In genomic region chr5:134567651-134568338, GRCh38 we compare ENCODE assay signal across 9 cellular contexts. TPM values are rescaled to one million over a fixed set of nuclear protein-coding genes. Genes with fewer than 3 reads are reported as not detected.
DNase-seq lines count a peak whose midpoint lies in the region; ATAC-seq lines count a peak whose summit lies in the region.
"Had no signal": no experiment of that assay in that cellular context is flagged by ENCODE, and none has a peak within 500 bp of the region (broad histone marks: within the 10 kb centered on the region; RNA-seq: fewer than 3 reads in every experiment).

No MANE protein-coding gene starts in this region.

- no peaks in the 10 kb centered on the region for H3K9me3 Mint-ChIP-seq in activated T-helper 2 cell treated with anti-CD3 and anti-CD28 coated beads, Interferon-gamma antibody, Interleukin-2, Interleukin-4, amounts not matched to agents 10 μg/mL and 5 μg/mL and 100 μg/mL, durations not matched to agents 14 hours and 24 hours and 36 hours
- no peaks in the 10 kb centered on the region for H3K9me3 Mint-ChIP-seq in stimulated activated naive B cell treated with anti-CD40 and anti-IgM and Interleukin-4, amounts not matched to agents 10 μg/mL and 1 μg/mL and 100 μg/mL, for 72 hours

- intact Hi-C loops in activated T-helper 2 cell treated with anti-CD3 and anti-CD28 coated beads, Interferon-gamma antibody, Interleukin-2, Interleukin-4, amounts not matched to agents 10 μg/mL and 5 μg/mL and 100 μg/mL, durations not matched to agents 14 hours and 24 hours and 36 hours (cut with micrococcal nuclease), result no loop called here
- intact Hi-C loops in left ventricle myocardium superior (cut with micrococcal nuclease), result no loop called here

- peak; percentile 43 for ATAC-seq in left ventricle myocardium superior
- ATAC-seq in stimulated activated naive B cell treated with anti-CD40 and anti-IgM and Interleukin-4, amounts not matched to agents 10 μg/mL and 1 μg/mL and 100 μg/mL, for 72 hours (replicated peaks), result no peak
- no peak for ATAC-seq in GM19463 (IDR thresholded peaks at IDR 0.05; ENCODE audit: unreplicated experiment)
- no peak for ATAC-seq in GM18858 (IDR thresholded peaks at IDR 0.05; ENCODE audit: unreplicated experiment)
- ATAC-seq in GM19328 (IDR thresholded peaks at IDR 0.05; ENCODE audit: unreplicated experiment), result no peak

- H3K36me3 Mint-ChIP-seq in activated T-helper 2 cell treated with anti-CD3 and anti-CD28 coated beads, Interferon-gamma antibody, Interleukin-2, Interleukin-4, amounts not matched to agents 10 μg/mL and 5 μg/mL and 100 μg/mL, durations not matched to agents 14 hours and 24 hours and 36 hours (ENCODE audit: low read depth), result peaks cover 72% of the 10 kb centered on the region
- H3K36me3 Mint-ChIP-seq in stimulated activated naive B cell treated with anti-CD40 and anti-IgM and Interleukin-4, amounts not matched to agents 10 μg/mL and 1 μg/mL and 100 μg/mL, for 72 hours, result peaks cover 49 to 70% of the 10 kb centered on the region in 2 donors

- H3K27me3 Mint-ChIP-seq in activated T-helper 2 cell treated with anti-CD3 and anti-CD28 coated beads, Interferon-gamma antibody, Interleukin-2, Interleukin-4, amounts not matched to agents 10 μg/mL and 5 μg/mL and 100 μg/mL, durations not matched to agents 14 hours and 24 hours and 36 hours (ENCODE audit: low read depth), result no peaks in the 10 kb centered on the region
- no peaks in the 10 kb centered on the region for H3K27me3 Mint-ChIP-seq in stimulated activated naive B cell treated with anti-CD40 and anti-IgM and Interleukin-4, amounts not matched to agents 10 μg/mL and 1 μg/mL and 100 μg/mL, for 72 hours

- H3K4me3 Mint-ChIP-seq in activated T-helper 2 cell treated with anti-CD3 and anti-CD28 coated beads, Interferon-gamma antibody, Interleukin-2, Interleukin-4, amounts not matched to agents 10 μg/mL and 5 μg/mL and 100 μg/mL, durations not matched to agents 14 hours and 24 hours and 36 hours (ENCODE audit: low read depth), result no peak overlapping the region
- no peak overlapping the region for H3K4me3 Mint-ChIP-seq in stimulated activated naive B cell treated with anti-CD40 and anti-IgM and Interleukin-4, amounts not matched to agents 10 μg/mL and 1 μg/mL and 100 μg/mL, for 72 hours

- peaks cover under 1% of the 10 kb centered on the region for H3K4me1 Mint-ChIP-seq in activated T-helper 2 cell treated with anti-CD3 and anti-CD28 coated beads, Interferon-gamma antibody, Interleukin-2, Interleukin-4, amounts not matched to agents 10 μg/mL and 5 μg/mL and 100 μg/mL, durations not matched to agents 14 hours and 24 hours and 36 hours (ENCODE audit: low read depth)
- peaks cover 22 to 51% of the 10 kb centered on the region in 2 donors for H3K4me1 Mint-ChIP-seq in stimulated activated naive B cell treated with anti-CD40 and anti-IgM and Interleukin-4, amounts not matched to agents 10 μg/mL and 1 μg/mL and 100 μg/mL, for 72 hours

- DNase-seq in HCEC 1CT, result peak; percentile 92
- DNase-seq in activated T-helper 2 cell treated with anti-CD3 and anti-CD28 coated beads, Interferon-gamma antibody, Interleukin-2, Interleukin-4, amounts not matched to agents 10 μg/mL and 5 μg/mL and 100 μg/mL, durations not matched to agents 14 hours and 24 hours and 36 hours (ENCODE audit: low spot score), result no peak
- no peak for DNase-seq in left ventricle myocardium superior
- no peak for DNase-seq in stimulated activated naive B cell treated with anti-CD40 and anti-IgM and Interleukin-4, amounts not matched to agents 10 μg/mL and 1 μg/mL and 100 μg/mL, for 72 hours
- DNase-seq in activated gamma-delta T cell (lab: John Stamatoyannopoulos, UW), result no peak
- DNase-seq: NCI-H1436 treated with DMSO at 0.1 percent for 48 hours had no signal

- H3K27ac Mint-ChIP-seq in activated T-helper 2 cell treated with anti-CD3 and anti-CD28 coated beads, Interferon-gamma antibody, Interleukin-2, Interleukin-4, amounts not matched to agents 10 μg/mL and 5 μg/mL and 100 μg/mL, durations not matched to agents 14 hours and 24 hours and 36 hours, result peak overlapping the region; percentile 11
- peak overlapping the region; percentile 85 for H3K27ac Mint-ChIP-seq in stimulated activated naive B cell treated with anti-CD40 and anti-IgM and Interleukin-4, amounts not matched to agents 10 μg/mL and 1 μg/mL and 100 μg/mL, for 72 hours

RNA-seq across cellular contexts. Expression of gene JADE2, which starts 42.3 kb away (rescaled TPM):
- 76.8 and 81.2 TPM in 2 replicates for total RNA-seq in activated T-helper 2 cell treated with anti-CD3 and anti-CD28 coated beads, Interferon-gamma antibody, Interleukin-2, Interleukin-4, amounts not matched to agents 10 μg/mL and 5 μg/mL and 100 μg/mL, durations not matched to agents 14 hours and 24 hours and 36 hours
- 28.7 TPM for total RNA-seq in left ventricle myocardium superior
